ENCODE assay signal across 12 cellular contexts in the genomic region with DNA sequence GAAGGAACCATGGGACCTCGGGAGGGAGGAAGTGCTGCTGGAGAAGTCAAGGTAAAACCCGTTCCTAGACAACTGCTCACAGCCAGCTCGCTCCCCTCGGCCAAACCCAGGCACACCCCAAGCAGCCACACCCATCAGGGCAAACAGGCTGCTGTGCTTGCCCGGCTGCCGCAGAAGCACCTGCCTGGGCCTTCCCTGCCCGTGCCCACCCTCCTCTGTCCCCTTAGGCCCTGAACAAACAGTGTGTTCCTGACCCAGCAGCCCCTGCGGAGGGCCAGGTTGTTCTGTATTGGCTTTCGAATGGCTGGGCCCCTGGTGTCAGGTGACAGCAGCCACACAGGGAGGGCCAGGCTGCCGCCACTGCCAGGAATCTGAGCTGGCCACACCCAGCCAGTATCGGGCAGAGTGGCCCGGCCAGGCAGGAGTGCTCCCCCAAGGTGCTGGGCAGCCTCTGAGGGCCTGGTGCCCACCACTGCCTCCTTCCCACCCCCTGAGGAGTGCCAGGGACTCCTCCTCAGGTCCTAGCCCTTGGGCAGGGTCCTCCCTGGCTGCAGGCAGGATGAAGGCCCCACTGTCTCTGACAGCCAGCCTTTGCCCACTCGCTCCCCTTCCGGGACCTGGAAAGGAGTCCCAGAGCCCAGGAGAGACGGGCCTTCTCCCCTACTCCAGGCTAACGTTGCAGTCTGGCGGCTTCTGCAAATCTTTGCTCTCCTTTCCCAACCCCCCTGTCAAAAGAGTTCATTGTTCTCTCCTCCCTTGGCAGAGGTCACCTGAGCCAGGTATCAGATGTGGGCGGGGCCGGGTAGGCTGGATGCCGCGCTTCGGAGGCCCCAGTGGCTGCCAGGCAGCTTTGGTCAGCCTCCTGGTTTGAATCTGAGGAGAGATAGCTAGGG. TPM values are rescaled to one million over a fixed set of nuclear protein-coding genes. Genes with fewer than 3 reads are reported as not detected.
A peak's percentile ranks its signal among the peaks of the same experiment; 100 is the strongest.
DNase-seq lines count a peak whose midpoint lies in the region; ATAC-seq and TF ChIP-seq lines count a peak whose summit lies in the region.
"Had no signal": no experiment of that assay in that cellular context is flagged by ENCODE, and none has a peak within 500 bp of the region (broad histone marks: within the 10 kb centered on the region; RNA-seq: fewer than 3 reads in every experiment).

No MANE protein-coding gene starts in this region.

- peak overlapping the region; percentile 46 for H3K27ac ChIP-seq in ectodermal cell (ENCODE audit: insufficient read depth, low read depth, low read length, poor library complexity, severe bottlenecking)
- H3K27ac ChIP-seq: gastroesophageal sphincter had no signal

- no peaks in the 10 kb centered on the region for H3K36me3 Mint-ChIP-seq in natural killer cell
- H3K36me3 Mint-ChIP-seq in naive thymus-derived CD8-positive, alpha-beta T cell: peaks cover 0 to 5% (median 0%) of the 10 kb centered on the region in 3 donors
- no peaks in the 10 kb centered on the region for H3K36me3 Mint-ChIP-seq in activated CD8-positive, alpha-beta T cell treated with anti-CD3 and anti-CD28 coated beads, Interleukin-2, amount 10 ng/mL, durations not matched to agents 7 days and 5 days (ENCODE audit: low read depth)
- H3K36me3 Mint-ChIP-seq: activated naive CD8-positive, alpha-beta T cell treated with anti-CD3 and anti-CD28 coated beads, Interleukin-2, amount 10 ng/mL, durations not matched to agents 7 days and 5 days had no signal

- peaks cover 25% of the 10 kb centered on the region for H3K4me1 ChIP-seq in ectodermal cell (ENCODE audit: control insufficient read depth, insufficient read depth, low read length)
- H3K4me1 ChIP-seq: tibial nerve had no signal

- intact Hi-C loops in natural killer cell (cut with micrococcal nuclease): no loop called here

- H3K27me3 ChIP-seq in ectodermal cell (ENCODE audit: control insufficient read depth, insufficient read depth, low read length, poor library complexity, severe bottlenecking): no peaks in the 10 kb centered on the region
- H3K27me3 ChIP-seq: gastroesophageal sphincter, tibial nerve had no signal

- ATAC-seq in natural killer cell (peak in 1 of 3 donors; percentile 14), HG03025 (IDR thresholded peaks at IDR 0.05; ENCODE audit: low FRiP score, unreplicated experiment) (no peak), HG02678 (IDR thresholded peaks at IDR 0.05; ENCODE audit: unreplicated experiment) (no peak)
- ATAC-seq in naive thymus-derived CD8-positive, alpha-beta T cell: no peak
- ATAC-seq in activated CD8-positive, alpha-beta T cell treated with anti-CD3 and anti-CD28 coated beads, Interleukin-2, amount 10 ng/mL, durations not matched to agents 7 days and 5 days: no peak
- ATAC-seq: gastroesophageal sphincter had no signal

- peak; percentile 78 for DNase-seq in DMS79 (lab: John Stamatoyannopoulos, UW)
- DNase-seq in NCI-H2107 treated with DMSO at 0.1 percent for 48 hours (lab: John Stamatoyannopoulos, UW; ENCODE audit: unreplicated experiment): peak; percentile 90
- no peak for DNase-seq in natural killer cell
- no peak for DNase-seq in naive thymus-derived CD8-positive, alpha-beta T cell
- no peak for DNase-seq in activated CD8-positive, alpha-beta T cell treated with anti-CD3 and anti-CD28 coated beads, Interleukin-2, amount 10 ng/mL, durations not matched to agents 7 days and 5 days
- DNase-seq: activated naive CD8-positive, alpha-beta T cell treated with anti-CD3 and anti-CD28 coated beads, Interleukin-2, amount 10 ng/mL, durations not matched to agents 7 days and 5 days; DND-41 had no signal

- H3K9me3 ChIP-seq in ectodermal cell (ENCODE audit: control insufficient read depth, low read length): no peaks in the 10 kb centered on the region
- H3K9me3 ChIP-seq: gastroesophageal sphincter, tibial nerve had no signal

- WGBS in ectodermal cell, 2 experiments: 42 to 47% methylated on average over 22 of the region's 22 CpGs

- no peak overlapping the region for H3K4me3 Mint-ChIP-seq in natural killer cell
- no peak overlapping the region for H3K4me3 Mint-ChIP-seq in naive thymus-derived CD8-positive, alpha-beta T cell
- no peak overlapping the region for H3K4me3 Mint-ChIP-seq in activated CD8-positive, alpha-beta T cell treated with anti-CD3 and anti-CD28 coated beads, Interleukin-2, amount 10 ng/mL, durations not matched to agents 7 days and 5 days
- H3K4me3 Mint-ChIP-seq: activated naive CD8-positive, alpha-beta T cell treated with anti-CD3 and anti-CD28 coated beads, Interleukin-2, amount 10 ng/mL, durations not matched to agents 7 days and 5 days had no signal

- CTCF ChIA-PET in activated CD8-positive, alpha-beta T cell treated with anti-CD3 and anti-CD28 coated beads, Interleukin-2, amount 10 ng/mL, durations not matched to agents 7 days and 5 days (lab: Charles Lee): no interaction called here

- H3K4me3 ChIP-seq in ectodermal cell (ENCODE audit: insufficient read depth, low read depth, low read length): no peak overlapping the region
- H3K4me3 ChIP-seq: gastroesophageal sphincter, tibial nerve had no signal

- H3K27me3 Mint-ChIP-seq in natural killer cell (ENCODE audit: low read depth in 2 of 2): no peaks in the 10 kb centered on the region
- no peaks in the 10 kb centered on the region for H3K27me3 Mint-ChIP-seq in naive thymus-derived CD8-positive, alpha-beta T cell
- H3K27me3 Mint-ChIP-seq in activated CD8-positive, alpha-beta T cell treated with anti-CD3 and anti-CD28 coated beads, Interleukin-2, amount 10 ng/mL, durations not matched to agents 7 days and 5 days (ENCODE audit: low read depth): no peaks in the 10 kb centered on the region
- H3K27me3 Mint-ChIP-seq: activated naive CD8-positive, alpha-beta T cell treated with anti-CD3 and anti-CD28 coated beads, Interleukin-2, amount 10 ng/mL, durations not matched to agents 7 days and 5 days had no signal

- POLR2A ChIA-PET in naive thymus-derived CD8-positive, alpha-beta T cell (lab: Charles Lee): interaction anchor here (0.7 to 0.8 kb wide), 2 partner anchors 16 to 32 kb away, joined by 3 to 7 read pairs; no protein-coding TSS in a partner anchor
- POLR2A ChIA-PET in activated CD8-positive, alpha-beta T cell treated with anti-CD3 and anti-CD28 coated beads, Interleukin-2, amount 10 ng/mL, durations not matched to agents 7 days and 5 days (lab: Charles Lee): no interaction called here

- no peaks in the 10 kb centered on the region for H3K36me3 ChIP-seq in ectodermal cell (ENCODE audit: control insufficient read depth, insufficient read depth, low read length)
- H3K36me3 ChIP-seq: gastroesophageal sphincter, tibial nerve had no signal

- peaks cover 21 to 45% of the 10 kb centered on the region in 2 donors for H3K4me1 Mint-ChIP-seq in natural killer cell
- peaks cover 0 to 5% (median 3%) of the 10 kb centered on the region in 4 donors for H3K4me1 Mint-ChIP-seq in naive thymus-derived CD8-positive, alpha-beta T cell
- no peaks in the 10 kb centered on the region for H3K4me1 Mint-ChIP-seq in activated CD8-positive, alpha-beta T cell treated with anti-CD3 and anti-CD28 coated beads, Interleukin-2, amount 10 ng/mL, durations not matched to agents 7 days and 5 days (ENCODE audit: low read depth)
- H3K4me1 Mint-ChIP-seq: activated naive CD8-positive, alpha-beta T cell treated with anti-CD3 and anti-CD28 coated beads, Interleukin-2, amount 10 ng/mL, durations not matched to agents 7 days and 5 days had no signal

- peak overlapping the region; percentile 59 to 63 for H3K27ac Mint-ChIP-seq in natural killer cell
- peak overlapping the region in 1 of 10 donors; percentile 27 for H3K27ac Mint-ChIP-seq in naive thymus-derived CD8-positive, alpha-beta T cell
- H3K27ac Mint-ChIP-seq in activated CD8-positive, alpha-beta T cell treated with anti-CD3 and anti-CD28 coated beads, Interleukin-2, amount 10 ng/mL, durations not matched to agents 7 days and 5 days: no peak overlapping the region
- H3K27ac Mint-ChIP-seq: activated naive CD8-positive, alpha-beta T cell treated with anti-CD3 and anti-CD28 coated beads, Interleukin-2, amount 10 ng/mL, durations not matched to agents 7 days and 5 days had no signal

- no peak for TF ChIP-seq CTCF in natural killer cell (IDR thresholded peaks at IDR 0.05)

- H3K9me3 Mint-ChIP-seq in natural killer cell: no peaks in the 10 kb centered on the region
- no peaks in the 10 kb centered on the region for H3K9me3 Mint-ChIP-seq in naive thymus-derived CD8-positive, alpha-beta T cell
- no peaks in the 10 kb centered on the region for H3K9me3 Mint-ChIP-seq in activated CD8-positive, alpha-beta T cell treated with anti-CD3 and anti-CD28 coated beads, Interleukin-2, amount 10 ng/mL, durations not matched to agents 7 days and 5 days (ENCODE audit: insufficient read depth)
- H3K9me3 Mint-ChIP-seq: activated naive CD8-positive, alpha-beta T cell treated with anti-CD3 and anti-CD28 coated beads, Interleukin-2, amount 10 ng/mL, durations not matched to agents 7 days and 5 days had no signal

RNA-seq across cellular contexts. Expression of a gene that starts 24.0 kb away (rescaled TPM):
- polyA plus RNA-seq in ectodermal cell (2013, experiment 1 of 4): 40.6 TPM
- 54.1 TPM for polyA plus RNA-seq in ectodermal cell (2013, experiment 2 of 4)
- polyA plus RNA-seq in ectodermal cell (2013, experiment 3 of 4): 32.3 TPM
- 33.2 TPM for polyA plus RNA-seq in ectodermal cell (2013, experiment 4 of 4)
- total RNA-seq in natural killer cell: 100 to 1,000 TPM; 229 to 302 (median 244) TPM
- 10 to 100 TPM; 30.3 to 30.6 TPM for total RNA-seq in naive thymus-derived CD8-positive, alpha-beta T cell
- polyA plus RNA-seq in naive thymus-derived CD8-positive, alpha-beta T cell: 10 to 100 TPM; 13.4 to 21.8 (median 15.0) TPM
- total RNA-seq in activated CD8-positive, alpha-beta T cell treated with anti-CD3 and anti-CD28 coated beads, Interleukin-2, amount 10 ng/mL, durations not matched to agents 7 days and 5 days: 10 to 100 TPM; 19.3 to 19.8 TPM

RNA-seq across cellular contexts. Expression of a gene that starts 33.2 kb away (rescaled TPM):
- polyA plus RNA-seq in ectodermal cell (2013, experiment 1 of 4): 59.8 TPM
- polyA plus RNA-seq in ectodermal cell (2013, experiment 2 of 4): 49.6 TPM
- polyA plus RNA-seq in ectodermal cell (2013, experiment 3 of 4): 41.6 TPM
- 38.0 TPM for polyA plus RNA-seq in ectodermal cell (2013, experiment 4 of 4)
- total RNA-seq in natural killer cell: 100 to 1,000 TPM; 180 to 224 (median 186) TPM
- 10 to 100 TPM; 53.1 to 54.4 TPM for total RNA-seq in naive thymus-derived CD8-positive, alpha-beta T cell
- 100 to 1,000 TPM in 2 of 3 donors, 10 to 100 TPM in 1; 98.2 to 121 (median 103) TPM for polyA plus RNA-seq in naive thymus-derived CD8-positive, alpha-beta T cell
- 10 to 100 TPM; 76.6 to 77.8 TPM for total RNA-seq in activated CD8-positive, alpha-beta T cell treated with anti-CD3 and anti-CD28 coated beads, Interleukin-2, amount 10 ng/mL, durations not matched to agents 7 days and 5 days

RNA-seq across cellular contexts. Expression of a gene that starts 34.2 kb away (rescaled TPM):
- polyA plus RNA-seq in ectodermal cell (2013, experiment 1 of 4): 24.0 TPM
- polyA plus RNA-seq in ectodermal cell (2013, experiment 2 of 4): 24.3 TPM
- 15.2 TPM for polyA plus RNA-seq in ectodermal cell (2013, experiment 3 of 4)
- polyA plus RNA-seq in ectodermal cell (2013, experiment 4 of 4): 16.6 TPM
- total RNA-seq in natural killer cell: 1 to 10 TPM in 2 of 3 donors, under 1 TPM in 1; 0.49 to 1.8 (median 1.7) TPM
- under 1 TPM; 0.65 to 0.80 TPM for total RNA-seq in naive thymus-derived CD8-positive, alpha-beta T cell
- under 1 TPM; 0.05 to 0.62 (median 0.61) TPM for polyA plus RNA-seq in naive thymus-derived CD8-positive, alpha-beta T cell
- under 1 TPM; 0.68 to 0.97 TPM for total RNA-seq in activated CD8-positive, alpha-beta T cell treated with anti-CD3 and anti-CD28 coated beads, Interleukin-2, amount 10 ng/mL, durations not matched to agents 7 days and 5 days

RNA-seq across cellular contexts. Expression of a gene that starts 38.1 kb away (rescaled TPM):
- 13.1 TPM for polyA plus RNA-seq in ectodermal cell (2013, experiment 1 of 4)
- polyA plus RNA-seq in ectodermal cell (2013, experiment 2 of 4): 21.9 TPM
- polyA plus RNA-seq in ectodermal cell (2013, experiment 3 of 4): 15.9 TPM
- 22.8 TPM for polyA plus RNA-seq in ectodermal cell (2013, experiment 4 of 4)
- 100 to 1,000 TPM; 336 to 372 (median 339) TPM for total RNA-seq in natural killer cell
- 100 to 1,000 TPM; 412 to 418 TPM for total RNA-seq in naive thymus-derived CD8-positive, alpha-beta T cell
- 1 to 10 TPM; 1.9 to 3.2 (median 2.5) TPM for polyA plus RNA-seq in naive thymus-derived CD8-positive, alpha-beta T cell
- total RNA-seq in activated CD8-positive, alpha-beta T cell treated with anti-CD3 and anti-CD28 coated beads, Interleukin-2, amount 10 ng/mL, durations not matched to agents 7 days and 5 days: 10 to 100 TPM; 26.9 to 27.8 TPM

Comparison
In these comparisons a context has a peak if more than half of its experiments do, and no peak if none do; other contexts are left out.
1. DNase-seq: peak in DMS79 (single experiment) and NCI-H2107 treated with DMSO at 0.1 percent for 48 hours (single experiment); none in natural killer cell (single experiment), naive thymus-derived CD8-positive, alpha-beta T cell (0 of 10) and activated CD8-positive, alpha-beta T cell treated with anti-CD3 and anti-CD28 coated beads, Interleukin-2, amount 10 ng/mL, durations not matched to agents 7 days and 5 days (single experiment).
2. RNA of a gene that starts 24.0 kb away (total RNA-seq): 229 to 302 TPM in natural killer cell; 30.3 to 30.6 TPM in naive thymus-derived CD8-positive, alpha-beta T cell and 19.3 to 19.8 TPM in activated CD8-positive, alpha-beta T cell treated with anti-CD3 and anti-CD28 coated beads, Interleukin-2, amount 10 ng/mL, durations not matched to agents 7 days and 5 days; every median in the first group is over 4 times any median in the second.